Comparison of ENCODE assay signal across 16 cellular contexts in genomic region chr4:1258457-1258856, GRCh38. TPM values are rescaled to one million over a fixed set of nuclear protein-coding genes. Genes with fewer than 3 reads are reported as not detected.
DNase-seq lines count a peak whose midpoint lies in the region; ATAC-seq and TF ChIP-seq lines count a peak whose summit lies in the region.
"Had no signal": no experiment of that assay in that cellular context is flagged by ENCODE, and none has a peak within 500 bp of the region (broad histone marks: within the 10 kb centered on the region; RNA-seq: fewer than 3 reads in every experiment).

No MANE protein-coding gene starts in this region.

- POLR2A ChIA-PET in PC-9 (lab: Charles Lee; ENCODE audit: unreplicated experiment): no interaction called here

- H3K36me3 ChIP-seq in PC-9 (ENCODE audit: low read depth) (no peaks in the 10 kb centered on the region), uterus (no peaks in the 10 kb centered on the region), psoas muscle (ENCODE audit: insufficient read depth in 1 of 2, low read depth in 1 of 2) (no peaks in the 10 kb centered on the region), testis (ENCODE audit: low read depth, missing control alignments) (no peaks in the 10 kb centered on the region)
- H3K36me3 ChIP-seq: HAP-1 had no signal

- H3K27me3 ChIP-seq in PC-9 (ENCODE audit: insufficient read depth, low read depth) (peaks cover 36% of the 10 kb centered on the region), uterus (no peaks in the 10 kb centered on the region), psoas muscle (ENCODE audit: insufficient read depth in 3 of 3, low read length in 2 of 3) (no peaks in the 10 kb centered on the region), testis (no peaks in the 10 kb centered on the region)

- H3K9me2 ChIP-seq in PC-9 (ENCODE audit: insufficient read depth): no peaks in the 10 kb centered on the region

- no peak overlapping the region for H3K4me3 Mint-ChIP-seq in activated CD4-positive, alpha-beta T cell treated with anti-CD3 and anti-CD28 coated beads, Interleukin-2, amount 10 ng/mL, durations not matched to agents 24 days and 14 days
- H3K4me3 Mint-ChIP-seq in type B pancreatic cell: no peak overlapping the region

- CTCF ChIA-PET in PC-9 (lab: Charles Lee): no interaction called here

- intact Hi-C loops in activated CD4-positive, alpha-beta T cell treated with anti-CD3 and anti-CD28 coated beads, Interleukin-2, amount 10 ng/mL, durations not matched to agents 24 days and 14 days (cut with micrococcal nuclease): no loop called here
- intact Hi-C loops in PC-9 (cut with micrococcal nuclease; ENCODE audit: unreplicated experiment) (no loop called here), uterus (cut with DNase I; ENCODE audit: low total_unique reads) (no loop called here), psoas muscle (cut with DNase I) (no loop called here), testis (cut with DNase I; ENCODE audit: low total_unique reads) (no loop called here)

- no peak for TF ChIP-seq POLR2A in uterus (IDR thresholded peaks at IDR 0.05)
- no peak for TF ChIP-seq POLR2A in testis (IDR thresholded peaks at IDR 0.05)

- H2AFZ ChIP-seq in PC-9: no peak overlapping the region

- WGBS in psoas muscle, 3 donors: 81 to 85% (median 83%) methylated on average over 2 of the region's 2 CpGs
- WGBS in testis, 2 donors: 92 to 95% methylated on average over 2 of the region's 2 CpGs

- no peaks in the 10 kb centered on the region for H3K27me3 Mint-ChIP-seq in activated CD4-positive, alpha-beta T cell treated with anti-CD3 and anti-CD28 coated beads, Interleukin-2, amount 10 ng/mL, durations not matched to agents 24 days and 14 days
- H3K27me3 Mint-ChIP-seq in type B pancreatic cell: no peaks in the 10 kb centered on the region

- no peaks in the 10 kb centered on the region for H3K79me2 ChIP-seq in PC-9 (ENCODE audit: low read depth)

- H3K27ac ChIP-seq in PC-9: no peak overlapping the region
- H3K27ac ChIP-seq in uterus: no peak overlapping the region
- no peak overlapping the region for H3K27ac ChIP-seq in psoas muscle
- H3K27ac ChIP-seq in testis: no peak overlapping the region

- H3K9me3 ChIP-seq in PC-9 (ENCODE audit: insufficient read depth, low read depth) (peaks cover 17% of the 10 kb centered on the region; the same call in 1 of the 2 replicates), uterus (no peaks in the 10 kb centered on the region), psoas muscle (no peaks in the 10 kb centered on the region), testis (no peaks in the 10 kb centered on the region)
- H3K9me3 ChIP-seq: HAP-1 had no signal

- no TSS peak for BruUV-seq in PC-9 (replicated peaks; lab: Mats Ljungman, UMichigan)

- no peak overlapping the region for H3K4me2 ChIP-seq in PC-9

- H3K4me1 ChIP-seq in PC-9 (replicated peaks; ENCODE audit: insufficient read depth) (no peaks in the 10 kb centered on the region), uterus (no peaks in the 10 kb centered on the region), psoas muscle (peaks cover 5% of the 10 kb centered on the region), testis (no peaks in the 10 kb centered on the region)
- H3K4me1 ChIP-seq: HAP-1 had no signal

- peaks cover 18% of the 10 kb centered on the region for H3K9me3 Mint-ChIP-seq in activated CD4-positive, alpha-beta T cell treated with anti-CD3 and anti-CD28 coated beads, Interleukin-2, amount 10 ng/mL, durations not matched to agents 24 days and 14 days
- peaks cover 25% of the 10 kb centered on the region for H3K9me3 Mint-ChIP-seq in type B pancreatic cell

- peaks cover 21% of the 10 kb centered on the region for H3K4me1 Mint-ChIP-seq in activated CD4-positive, alpha-beta T cell treated with anti-CD3 and anti-CD28 coated beads, Interleukin-2, amount 10 ng/mL, durations not matched to agents 24 days and 14 days
- no peaks in the 10 kb centered on the region for H3K4me1 Mint-ChIP-seq in type B pancreatic cell (ENCODE audit: unreplicated experiment)

- no peaks in the 10 kb centered on the region; the same call in 1 of the 2 replicates for H3F3A ChIP-seq in PC-9 (ENCODE audit: insufficient read depth, low read depth)

- H3K36me3 Mint-ChIP-seq in activated CD4-positive, alpha-beta T cell treated with anti-CD3 and anti-CD28 coated beads, Interleukin-2, amount 10 ng/mL, durations not matched to agents 24 days and 14 days (ENCODE audit: low read depth): peaks cover 22% of the 10 kb centered on the region
- H3K36me3 Mint-ChIP-seq in type B pancreatic cell: peaks cover 17% of the 10 kb centered on the region

- no peak overlapping the region for H3K4me3 ChIP-seq in PC-9
- H3K4me3 ChIP-seq in fibroblast of the aortic adventitia (ENCODE audit: low read depth, low read length): no peak overlapping the region
- no peak overlapping the region for H3K4me3 ChIP-seq in uterus
- H3K4me3 ChIP-seq in psoas muscle: no peak overlapping the region
- H3K4me3 ChIP-seq in testis: no peak overlapping the region
- H3K4me3 ChIP-seq: HAP-1 had no signal

- ATAC-seq in psoas muscle: no peak
- ATAC-seq: PC-3 had no signal

- no peaks in the 10 kb centered on the region for H4K20me1 ChIP-seq in PC-9 (ENCODE audit: insufficient read depth)

- no peak overlapping the region for H3K27ac Mint-ChIP-seq in activated CD4-positive, alpha-beta T cell treated with anti-CD3 and anti-CD28 coated beads, Interleukin-2, amount 10 ng/mL, durations not matched to agents 24 days and 14 days
- H3K27ac Mint-ChIP-seq in type B pancreatic cell: no peak overlapping the region

- peak; percentile 46 for DNase-seq in activated CD4-positive, alpha-beta T cell treated with anti-CD3 and anti-CD28 coated beads, Interleukin-2, amount 10 ng/mL, durations not matched to agents 24 days and 14 days
- no peak for DNase-seq in activated CD4-positive, alpha-beta T cell treated with anti-CD3 and anti-CD28 coated beads, Interleukin-2, amount 50 U/mL, for 1 hour
- DNase-seq in PC-9: no peak
- DNase-seq in fibroblast of the aortic adventitia (ENCODE audit: low read depth): no peak
- DNase-seq in type B pancreatic cell (ENCODE audit: extremely low spot score, unreplicated experiment): no peak
- DNase-seq in uterus: no peak
- DNase-seq in psoas muscle: no peak
- no peak for DNase-seq in testis
- DNase-seq: 8988T, C1 segment of cervical spinal cord, DMS153, NCI-H1436, NCI-H2081, NCI-H526 treated with DMSO at 0.1 percent for 48 hours, PC-3 had no signal

- TF ChIP-seq CTCF in PC-9 (conservative IDR thresholded peaks at IDR 0.05) (peak; percentile 27; the same call in 1 of the 2 replicates), fibroblast of the aortic adventitia (IDR thresholded peaks at IDR 0.05; ENCODE audit: insufficient read depth, low read length) (peak; percentile 17), type B pancreatic cell (conservative IDR thresholded peaks at IDR 0.05) (peak; percentile 49), uterus (IDR thresholded peaks at IDR 0.05) (no peak), psoas muscle (IDR thresholded peaks at IDR 0.05) (no peak), testis (IDR thresholded peaks at IDR 0.05) (no peak)

RNA-seq across cellular contexts. Expression of gene CTBP1, which starts 9.5 kb away (rescaled TPM):
- total RNA-seq in activated CD4-positive, alpha-beta T cell treated with anti-CD3 and anti-CD28 coated beads, Interleukin-2, amount 10 ng/mL, durations not matched to agents 24 days and 14 days: 190 and 200 TPM in 2 replicates
- total RNA-seq in PC-9 (2021) (153 and 184 TPM in 2 replicates), fibroblast of the aortic adventitia (ENCODE audit: low replicate concordance) (141 and 191 TPM in 2 replicates), type B pancreatic cell (ENCODE audit: low replicate concordance) (147 and 165 TPM in 2 replicates), uterus (100 to 1,000 TPM; 104 to 193 (median 162) TPM), psoas muscle (100 to 1,000 TPM; 122 to 165 (median 142) TPM), testis (100 to 1,000 TPM; 240 to 245 TPM)
- polyA plus RNA-seq in psoas muscle (100 to 1,000 TPM; 109 to 156 (median 116) TPM), testis (ENCODE audit: insufficient read depth, low read depth, low replicate concordance) (72.6 TPM)

RNA-seq across cellular contexts. Expression of gene MAEA, which starts 31.2 kb away (rescaled TPM):
- total RNA-seq in activated CD4-positive, alpha-beta T cell treated with anti-CD3 and anti-CD28 coated beads, Interleukin-2, amount 10 ng/mL, durations not matched to agents 24 days and 14 days: 61.3 and 62.6 TPM in 2 replicates
- 79.4 and 88.6 TPM in 2 replicates for total RNA-seq in PC-9 (2021)
- 54.8 and 98.0 TPM in 2 replicates for total RNA-seq in fibroblast of the aortic adventitia (ENCODE audit: low replicate concordance)
- total RNA-seq in type B pancreatic cell (ENCODE audit: low replicate concordance): 81.5 and 98.7 TPM in 2 replicates
- total RNA-seq in uterus: 10 to 100 TPM; 32.3 to 70.7 (median 67.8) TPM
- 10 to 100 TPM; 26.7 to 39.6 (median 33.2) TPM for total RNA-seq in psoas muscle
- polyA plus RNA-seq in psoas muscle: 10 to 100 TPM; 30.3 to 41.6 (median 38.9) TPM
- total RNA-seq in testis: 100 to 1,000 TPM in 1 of 2 donors, 10 to 100 TPM in 1; 94.2 to 129 TPM
- 71.2 TPM for polyA plus RNA-seq in testis (ENCODE audit: insufficient read depth, low read depth, low replicate concordance)

Comparison
In these comparisons a context has a peak if more than half of its experiments do, and no peak if none do; other contexts are left out.
1. CTCF ChIP-seq: peak in PC-9 (single experiment), fibroblast of the aortic adventitia (single experiment) and type B pancreatic cell (single experiment); none in uterus (0 of 4), psoas muscle (single experiment) and testis (0 of 3).